22 cellular contexts compared by ENCODE assay signal in genomic region chr16:30474684-30475083, GRCh38. TPM values are rescaled to one million over a fixed set of nuclear protein-coding genes. Genes with fewer than 3 reads are reported as not detected.
DNase-seq lines count a peak whose midpoint lies in the region; ATAC-seq and TF ChIP-seq lines count a peak whose summit lies in the region.
"Had no signal": no experiment of that assay in that cellular context is flagged by ENCODE, and none has a peak within 500 bp of the region (broad histone marks: within the 10 kb centered on the region; RNA-seq: fewer than 3 reads in every experiment).

No MANE protein-coding gene starts in this region.

- H3K9me3 Mint-ChIP-seq in CD4-positive, alpha-beta memory T cell: no peaks in the 10 kb centered on the region
- no peaks in the 10 kb centered on the region for H3K9me3 Mint-ChIP-seq in GM23338
- no peaks in the 10 kb centered on the region for H3K9me3 Mint-ChIP-seq in activated T-helper 2 cell treated with anti-CD3 and anti-CD28 coated beads, Interferon-gamma antibody, Interleukin-2, Interleukin-4, amounts not matched to agents 10 μg/mL and 5 μg/mL and 100 μg/mL, durations not matched to agents 14 hours and 24 hours and 36 hours

- H3K36me3 ChIP-seq in CD4-positive, alpha-beta memory T cell (ENCODE audit: insufficient read depth, low read length): peaks cover 18% of the 10 kb centered on the region
- no peaks in the 10 kb centered on the region for H3K36me3 ChIP-seq in GM23338 (ENCODE audit: insufficient read depth)
- H3K36me3 ChIP-seq: BE2C, gastroesophageal sphincter, pancreas, tibial nerve had no signal

- intact Hi-C loops in CD4-positive, alpha-beta memory T cell (cut with micrococcal nuclease): loop anchor here (10.0 kb wide), 1 partner anchor 50 kb away; the partner anchor contains the start of gene ZNF768
- intact Hi-C loops in activated T-helper 2 cell treated with anti-CD3 and anti-CD28 coated beads, Interferon-gamma antibody, Interleukin-2, Interleukin-4, amounts not matched to agents 10 μg/mL and 5 μg/mL and 100 μg/mL, durations not matched to agents 14 hours and 24 hours and 36 hours (cut with micrococcal nuclease): loop anchor here (5.0 kb wide), 2 partner anchors 93 to 97 kb away; no protein-coding TSS in a partner anchor

- no peak for DNase-seq in CD4-positive, alpha-beta memory T cell
- DNase-seq in GM23338 (ENCODE audit: low spot score) (no peak), NCI-H524 (lab: John Stamatoyannopoulos, UW) (no peak), RPMI8226 (no peak)
- no peak for DNase-seq in activated T-helper 2 cell treated with anti-CD3 and anti-CD28 coated beads, Interferon-gamma antibody, Interleukin-2, Interleukin-4, amounts not matched to agents 10 μg/mL and 5 μg/mL and 100 μg/mL, durations not matched to agents 14 hours and 24 hours and 36 hours (ENCODE audit: low spot score)
- DNase-seq: activated gamma-delta T cell, BE2C, cortex of kidney, DMS153, HCEC 1CT, KBM-7, left colon, NCI-H2081 treated with DMSO at 0.1 percent for 48 hours, NCI-H526 treated with DMSO at 0.1 percent for 48 hours, PC-9 had no signal

- H4K20me1 ChIP-seq in GM23338 (replicated peaks; ENCODE audit: insufficient read depth): no peaks in the 10 kb centered on the region

- ATAC-seq in GM23338: no peak
- no peak for ATAC-seq in GM18858 (IDR thresholded peaks at IDR 0.05; ENCODE audit: unreplicated experiment)
- ATAC-seq: gastroesophageal sphincter, left colon, pancreas had no signal

- peak overlapping the region; percentile 42 to 94 (median 89) for H3K27ac Mint-ChIP-seq in CD4-positive, alpha-beta memory T cell
- no peak overlapping the region for H3K27ac Mint-ChIP-seq in GM23338
- H3K27ac Mint-ChIP-seq in activated T-helper 2 cell treated with anti-CD3 and anti-CD28 coated beads, Interferon-gamma antibody, Interleukin-2, Interleukin-4, amounts not matched to agents 10 μg/mL and 5 μg/mL and 100 μg/mL, durations not matched to agents 14 hours and 24 hours and 36 hours: peak overlapping the region; percentile 81
- H3K27ac Mint-ChIP-seq: brain had no signal

- no peaks in the 10 kb centered on the region for H3K27me3 Mint-ChIP-seq in CD4-positive, alpha-beta memory T cell
- peaks cover 3% of the 10 kb centered on the region for H3K27me3 Mint-ChIP-seq in GM23338 (ENCODE audit: insufficient read depth, low read depth, poor library complexity)
- H3K27me3 Mint-ChIP-seq in activated T-helper 2 cell treated with anti-CD3 and anti-CD28 coated beads, Interferon-gamma antibody, Interleukin-2, Interleukin-4, amounts not matched to agents 10 μg/mL and 5 μg/mL and 100 μg/mL, durations not matched to agents 14 hours and 24 hours and 36 hours (ENCODE audit: low read depth): no peaks in the 10 kb centered on the region

- peak overlapping the region; percentile 89 for H3K27ac ChIP-seq in CD4-positive, alpha-beta memory T cell (ENCODE audit: low read depth, low read length)
- no peak overlapping the region for H3K27ac ChIP-seq in GM23338 (ENCODE audit: low read depth)
- H3K27ac ChIP-seq: epithelial cell of prostate, gastroesophageal sphincter, pancreas, PC-9 had no signal

- H3K36me3 Mint-ChIP-seq in CD4-positive, alpha-beta memory T cell: peaks cover 32 to 57% of the 10 kb centered on the region in 2 donors
- no peaks in the 10 kb centered on the region for H3K36me3 Mint-ChIP-seq in GM23338 (ENCODE audit: low read depth)
- H3K36me3 Mint-ChIP-seq in activated T-helper 2 cell treated with anti-CD3 and anti-CD28 coated beads, Interferon-gamma antibody, Interleukin-2, Interleukin-4, amounts not matched to agents 10 μg/mL and 5 μg/mL and 100 μg/mL, durations not matched to agents 14 hours and 24 hours and 36 hours (ENCODE audit: low read depth): peaks cover 63% of the 10 kb centered on the region
- H3K36me3 Mint-ChIP-seq: brain had no signal

- peaks cover 80% of the 10 kb centered on the region for H3K4me1 ChIP-seq in CD4-positive, alpha-beta memory T cell (ENCODE audit: insufficient read depth, low read length)
- no peaks in the 10 kb centered on the region; the same call in 1 of the 2 replicates for H3K4me1 ChIP-seq in GM23338 (ENCODE audit: insufficient read depth)
- H3K4me1 ChIP-seq in mononuclear cell (ENCODE audit: insufficient read depth, low read length): peaks cover 90% of the 10 kb centered on the region
- H3K4me1 ChIP-seq: BE2C, gastroesophageal sphincter, pancreas, tibial nerve had no signal

- H3F3A ChIP-seq in GM23338 (replicated peaks; ENCODE audit: low read depth): 0 out of 2 replicates have a peak, but pooled peaks cover 3% of the 10 kb centered on the region

- H3K9me3 ChIP-seq in CD4-positive, alpha-beta memory T cell (ENCODE audit: control insufficient read depth in 1 of 2, low read length in 2 of 2): no peaks in the 10 kb centered on the region
- no peaks in the 10 kb centered on the region for H3K9me3 ChIP-seq in mononuclear cell (ENCODE audit: low read depth, low read length)
- H3K9me3 ChIP-seq: BE2C, gastroesophageal sphincter, pancreas, tibial nerve had no signal

- CTCF ChIA-PET in CD4-positive, alpha-beta memory T cell (lab: Charles Lee; ENCODE audit: partially characterized antibody): interaction anchor here (1.3 to 7.1 kb wide), 7 partner anchors 8 to 61 kb away, joined by 3 to 143 read pairs (median 9); partner anchors contain the start of genes DCTPP1 and SEPHS2

- no peak overlapping the region for H3K4me2 ChIP-seq in GM23338
- H3K4me2 ChIP-seq: PC-9 had no signal

- H2AFZ ChIP-seq in GM23338: peak overlapping the region; percentile 72
- H2AFZ ChIP-seq: PC-9 had no signal

- H3K4me1 Mint-ChIP-seq in CD4-positive, alpha-beta memory T cell: peaks cover 39 to 77% (median 55%) of the 10 kb centered on the region in 4 donors
- H3K4me1 Mint-ChIP-seq in GM23338: no peaks in the 10 kb centered on the region
- peaks cover 52% of the 10 kb centered on the region for H3K4me1 Mint-ChIP-seq in activated T-helper 2 cell treated with anti-CD3 and anti-CD28 coated beads, Interferon-gamma antibody, Interleukin-2, Interleukin-4, amounts not matched to agents 10 μg/mL and 5 μg/mL and 100 μg/mL, durations not matched to agents 14 hours and 24 hours and 36 hours (ENCODE audit: low read depth)
- H3K4me1 Mint-ChIP-seq: brain had no signal

- no peaks in the 10 kb centered on the region for H3K79me2 ChIP-seq in GM23338 (replicated peaks; ENCODE audit: insufficient read depth)

- peak overlapping the region; percentile 77 to 96 for H3K4me3 ChIP-seq in CD4-positive, alpha-beta memory T cell (ENCODE audit: low read length in 2 of 2)
- H3K4me3 ChIP-seq in GM23338: no peak overlapping the region
- peak overlapping the region; percentile 59 for H3K4me3 ChIP-seq in mononuclear cell (ENCODE audit: low read length)
- H3K4me3 ChIP-seq: pancreas, PC-9 had no signal

- TF ChIP-seq CTCF in GM23338 (conservative IDR thresholded peaks at IDR 0.05; ENCODE audit: low read depth in 2 of 2): no peak

- POLR2A ChIA-PET in CD4-positive, alpha-beta memory T cell (lab: Charles Lee; ENCODE audit: partially characterized antibody): interaction anchor here (1.1 to 41.1 kb wide), 12 partner anchors 7 to 175 kb away, joined by 3 to 1162 read pairs (median 18); partner anchors contain the start of genes DCTPP1, PRR14, SEPHS2 and ZNF688

- H3K4me3 Mint-ChIP-seq in CD4-positive, alpha-beta memory T cell: peak overlapping the region; percentile 89 to 99 (median 98)
- H3K4me3 Mint-ChIP-seq in GM23338: no peak overlapping the region
- H3K4me3 Mint-ChIP-seq in activated T-helper 2 cell treated with anti-CD3 and anti-CD28 coated beads, Interferon-gamma antibody, Interleukin-2, Interleukin-4, amounts not matched to agents 10 μg/mL and 5 μg/mL and 100 μg/mL, durations not matched to agents 14 hours and 24 hours and 36 hours (ENCODE audit: low read depth): peak overlapping the region; percentile 99
- H3K4me3 Mint-ChIP-seq: brain had no signal

- H3K9me2 ChIP-seq in GM23338 (ENCODE audit: insufficient read depth): no peaks in the 10 kb centered on the region

- no peaks in the 10 kb centered on the region for H3K27me3 ChIP-seq in CD4-positive, alpha-beta memory T cell (ENCODE audit: insufficient read depth, low read length)
- peaks cover 13% of the 10 kb centered on the region; the same call in 1 of the 2 replicates for H3K27me3 ChIP-seq in GM23338 (ENCODE audit: insufficient read depth)
- H3K27me3 ChIP-seq in mononuclear cell (ENCODE audit: insufficient read depth, low read length): no peaks in the 10 kb centered on the region
- H3K27me3 ChIP-seq: BE2C had no signal

RNA-seq across cellular contexts. Expression of gene ITGAL, which starts 2.1 kb away (rescaled TPM):
- 100 to 1,000 TPM; 648 to 657 TPM for total RNA-seq in CD4-positive, alpha-beta memory T cell
- polyA plus RNA-seq in CD4-positive, alpha-beta memory T cell: 100 to 1,000 TPM; 110 to 159 TPM
- total RNA-seq in GM23338 (2014; rRNA removed; shearing (Covaris generic)): 0.07 TPM in 1 of 2 replicates, not detected in the other
- 0.05 and 0.43 TPM in 2 replicates for polyA plus RNA-seq in GM23338 (2016; fragmentation: Nextera tagmentation; extraction: Ambion mirVana)
- total RNA-seq in activated T-helper 2 cell treated with anti-CD3 and anti-CD28 coated beads, Interferon-gamma antibody, Interleukin-2, Interleukin-4, amounts not matched to agents 10 μg/mL and 5 μg/mL and 100 μg/mL, durations not matched to agents 14 hours and 24 hours and 36 hours: 292 and 293 TPM in 2 replicates
- 150 TPM for total RNA-seq in mononuclear cell

RNA-seq across cellular contexts. Expression of gene SEPHS2, which starts 29.0 kb away (rescaled TPM):
- 10 to 100 TPM; 42.0 to 44.4 TPM for total RNA-seq in CD4-positive, alpha-beta memory T cell
- polyA plus RNA-seq in CD4-positive, alpha-beta memory T cell: 10 to 100 TPM; 56.4 to 65.9 TPM
- 35.2 and 43.0 TPM in 2 replicates for total RNA-seq in GM23338 (2014; rRNA removed; shearing (Covaris generic))
- polyA plus RNA-seq in GM23338 (2016; fragmentation: Nextera tagmentation; extraction: Ambion mirVana): 27.3 and 29.7 TPM in 2 replicates
- 82.9 and 84.1 TPM in 2 replicates for total RNA-seq in activated T-helper 2 cell treated with anti-CD3 and anti-CD28 coated beads, Interferon-gamma antibody, Interleukin-2, Interleukin-4, amounts not matched to agents 10 μg/mL and 5 μg/mL and 100 μg/mL, durations not matched to agents 14 hours and 24 hours and 36 hours
- 11.4 TPM for total RNA-seq in mononuclear cell

RNA-seq across cellular contexts. Expression of gene DCTPP1, which starts 44.9 kb away (rescaled TPM):
- 10 to 100 TPM; 15.0 to 18.0 TPM for total RNA-seq in CD4-positive, alpha-beta memory T cell
- polyA plus RNA-seq in CD4-positive, alpha-beta memory T cell: 100 to 1,000 TPM in 1 of 2 donors, 10 to 100 TPM in 1; 87.0 to 115 TPM
- 46.1 and 54.1 TPM in 2 replicates for total RNA-seq in GM23338 (2014; rRNA removed; shearing (Covaris generic))
- polyA plus RNA-seq in GM23338 (2016; fragmentation: Nextera tagmentation; extraction: Ambion mirVana): 51.7 and 58.3 TPM in 2 replicates
- 127 and 128 TPM in 2 replicates for total RNA-seq in activated T-helper 2 cell treated with anti-CD3 and anti-CD28 coated beads, Interferon-gamma antibody, Interleukin-2, Interleukin-4, amounts not matched to agents 10 μg/mL and 5 μg/mL and 100 μg/mL, durations not matched to agents 14 hours and 24 hours and 36 hours
- total RNA-seq in mononuclear cell: 4.1 TPM

RNA-seq across cellular contexts. Expression of gene ZNF768, which starts 51.7 kb away (rescaled TPM):
- total RNA-seq in CD4-positive, alpha-beta memory T cell: 1 to 10 TPM; 5.8 to 6.1 TPM
- polyA plus RNA-seq in CD4-positive, alpha-beta memory T cell: 1 to 10 TPM in 1 of 2 donors, under 1 TPM in 1; 0.69 to 1.7 TPM
- total RNA-seq in GM23338 (2014; rRNA removed; shearing (Covaris generic)): 34.6 and 43.0 TPM in 2 replicates
- 8.3 and 8.5 TPM in 2 replicates for polyA plus RNA-seq in GM23338 (2016; fragmentation: Nextera tagmentation; extraction: Ambion mirVana)
- 16.9 and 17.1 TPM in 2 replicates for total RNA-seq in activated T-helper 2 cell treated with anti-CD3 and anti-CD28 coated beads, Interferon-gamma antibody, Interleukin-2, Interleukin-4, amounts not matched to agents 10 μg/mL and 5 μg/mL and 100 μg/mL, durations not matched to agents 14 hours and 24 hours and 36 hours
- 5.7 TPM for total RNA-seq in mononuclear cell

RNA-seq across cellular contexts. Expression of gene ZNF747, which starts 60.0 kb away (rescaled TPM):
- 10 to 100 TPM; 15.7 to 17.8 TPM for total RNA-seq in CD4-positive, alpha-beta memory T cell
- 1 to 10 TPM; 7.8 to 8.8 TPM for polyA plus RNA-seq in CD4-positive, alpha-beta memory T cell
- 10.8 and 12.6 TPM in 2 replicates for total RNA-seq in GM23338 (2014; rRNA removed; shearing (Covaris generic))
- polyA plus RNA-seq in GM23338 (2016; fragmentation: Nextera tagmentation; extraction: Ambion mirVana): 3.0 and 4.2 TPM in 2 replicates
- 11.8 and 11.9 TPM in 2 replicates for total RNA-seq in activated T-helper 2 cell treated with anti-CD3 and anti-CD28 coated beads, Interferon-gamma antibody, Interleukin-2, Interleukin-4, amounts not matched to agents 10 μg/mL and 5 μg/mL and 100 μg/mL, durations not matched to agents 14 hours and 24 hours and 36 hours
- total RNA-seq in mononuclear cell: 6.0 TPM

Comparison
In these comparisons a context has a peak if more than half of its experiments do, and no peak if none do; other contexts are left out.
1. RNA of gene ITGAL, which starts 2.1 kb away (total RNA-seq): 648 to 657 TPM in CD4-positive, alpha-beta memory T cell, 292 to 293 TPM in activated T-helper 2 cell treated with anti-CD3 and anti-CD28 coated beads, Interferon-gamma antibody, Interleukin-2, Interleukin-4, amounts not matched to agents 10 μg/mL and 5 μg/mL and 100 μg/mL, durations not matched to agents 14 hours and 24 hours and 36 hours and 150 TPM in mononuclear cell (single experiment); 0.07 TPM in GM23338; every median in the first group is over 100 times any median in the second.